Comparison of ENCODE assay signal across 1 cellular context in the genomic region with DNA sequence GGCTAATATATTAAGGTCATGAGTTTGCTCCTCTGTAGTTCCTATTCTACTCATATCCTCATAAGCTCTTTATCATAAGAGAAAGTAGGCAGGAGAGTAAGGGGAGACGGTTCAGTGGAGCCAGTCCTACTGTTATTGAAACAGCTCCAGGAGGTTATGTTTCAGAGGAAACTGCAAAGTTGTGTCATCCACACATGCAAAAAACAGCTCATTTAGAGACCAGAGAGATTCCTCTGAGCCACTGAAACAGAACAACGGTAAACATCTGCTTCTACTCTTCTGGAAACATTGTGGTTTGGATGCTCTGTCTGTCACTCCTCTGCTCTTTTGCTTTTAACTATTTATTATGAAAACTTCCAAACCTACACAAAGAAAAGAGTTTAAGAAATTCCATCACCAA.
TF ChIP-seq lines count a peak whose summit lies in the region.

No MANE protein-coding gene starts in this region.

TF ChIP-seq in WTC11, 78 proteins besides CTCF, POLR2A, EP300 and RAD21 (continued from another document):
- TF ChIP-seq ARID4B (CRISPR knock-in tag; IDR thresholded peaks at IDR 0.05; ENCODE audit: borderline replicate concordance): no peak
- no peak for TF ChIP-seq ZNF232 (CRISPR knock-in tag; IDR thresholded peaks at IDR 0.05)
- no peak for TF ChIP-seq ZNF396 (CRISPR knock-in tag; IDR thresholded peaks at IDR 0.05; ENCODE audit: borderline replicate concordance)
- no peak for TF ChIP-seq ETV6 (CRISPR knock-in tag; IDR thresholded peaks at IDR 0.05)
- TF ChIP-seq NFE2L1 (CRISPR knock-in tag; IDR thresholded peaks at IDR 0.05): no peak
- TF ChIP-seq EMX1 (CRISPR knock-in tag; IDR thresholded peaks at IDR 0.05): no peak
- no peak for TF ChIP-seq ZMAT4 (CRISPR knock-in tag; IDR thresholded peaks at IDR 0.05)
- TF ChIP-seq CDX4 (CRISPR knock-in tag; IDR thresholded peaks at IDR 0.05; ENCODE audit: borderline replicate concordance): no peak
